In the genomic region with DNA sequence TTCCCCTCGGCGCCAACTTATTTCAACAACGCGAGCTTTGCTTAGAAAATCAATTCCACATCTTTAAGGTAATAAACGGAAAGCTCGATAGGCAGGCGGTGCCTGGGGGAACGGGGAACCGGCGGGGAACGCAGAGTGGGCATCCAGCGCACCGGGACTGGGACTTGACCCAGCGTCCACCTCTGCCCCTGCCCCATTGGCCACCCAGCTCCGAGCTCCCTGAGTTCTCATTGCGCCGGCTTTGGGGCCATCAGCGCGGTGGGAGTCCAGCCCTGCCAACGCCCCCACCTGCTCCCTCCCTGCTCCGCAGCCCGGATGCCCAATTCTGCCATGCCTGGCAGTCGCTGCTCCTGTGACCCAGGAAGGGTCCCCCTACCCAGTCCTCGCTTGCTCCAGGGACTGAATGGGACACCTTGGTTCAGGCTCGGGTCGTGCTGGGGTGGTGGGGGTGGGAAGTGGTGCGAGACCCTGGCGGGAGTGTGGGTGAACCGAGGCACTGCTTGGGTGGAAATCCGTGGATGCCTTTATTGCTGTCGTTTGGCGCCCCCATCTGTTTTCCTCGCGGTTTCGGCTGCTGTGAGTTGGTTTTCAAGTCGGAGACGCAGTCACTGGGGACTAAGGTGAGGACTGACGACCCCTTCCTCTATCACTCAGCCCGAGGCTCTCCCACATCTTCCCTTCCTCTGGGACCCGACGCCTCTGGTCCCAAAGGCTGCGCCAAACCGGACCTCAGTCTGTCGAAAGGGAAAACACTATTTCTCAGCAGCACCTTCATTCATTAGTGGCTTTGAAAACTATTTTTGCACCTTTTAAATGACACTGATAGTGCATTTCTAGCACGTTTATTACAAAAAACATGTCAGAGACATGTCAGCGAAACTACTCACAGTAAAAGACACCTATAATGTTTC, we compare ENCODE assay signal across 9 cellular contexts. TPM values are rescaled to one million over a fixed set of nuclear protein-coding genes. Genes with fewer than 3 reads are reported as not detected.
A peak's percentile ranks its signal among the peaks of the same experiment; 100 is the strongest.
DNase-seq lines count a peak whose midpoint lies in the region; ATAC-seq and TF ChIP-seq lines count a peak whose summit lies in the region.
"Had no signal": no experiment of that assay in that cellular context is flagged by ENCODE, and none has a peak within 500 bp of the region (broad histone marks: within the 10 kb centered on the region; RNA-seq: fewer than 3 reads in every experiment).

No MANE protein-coding gene starts in this region.

- TF ChIP-seq RAD21 in IMR-90 (IDR thresholded peaks at IDR 0.05; ENCODE audit: low read length): peak; percentile 71

- no peak overlapping the region for H3K4me2 ChIP-seq in IMR-90 (ENCODE audit: low read depth, low read length)

- H3K4me3 Mint-ChIP-seq in immature natural killer cell: no peak overlapping the region

- TF ChIP-seq CTCF in IMR-90 (conservative IDR thresholded peaks at IDR 0.05; ENCODE audit: low read depth, low read length) (peak; percentile 60), VCaP (conservative IDR thresholded peaks at IDR 0.05) (peak; percentile 79), upper lobe of right lung (IDR thresholded peaks at IDR 0.05) (no peak)

- no peaks in the 10 kb centered on the region for H3K36me3 ChIP-seq in IMR-90 (ENCODE audit: control insufficient read depth, insufficient read depth, low read length)
- H3K36me3 ChIP-seq in upper lobe of right lung: no peaks in the 10 kb centered on the region

- intact Hi-C loops in IMR-90 (cut with micrococcal nuclease) (loop anchor here (2.0 kb wide), 1 partner anchor 777 kb away; no protein-coding TSS in a partner anchor), left ventricle myocardium superior (cut with micrococcal nuclease) (loop anchor here (5.0 kb wide), 1 partner anchor 404 kb away; no protein-coding TSS in a partner anchor), upper lobe of right lung (cut with DNase I) (no loop called here)

- H3K36me3 Mint-ChIP-seq in immature natural killer cell: peaks cover 0 to 11% (median 6%) of the 10 kb centered on the region in 3 donors

- no peak overlapping the region for H3K4me3 ChIP-seq in IMR-90 (ENCODE audit: insufficient read depth, low read depth, low read length)
- no peak overlapping the region for H3K4me3 ChIP-seq in upper lobe of right lung

- peaks cover 13 to 22% of the 10 kb centered on the region in 2 donors for H3K4me1 Mint-ChIP-seq in immature natural killer cell

- in situ Hi-C loops in IMR-90 (cut with MboI; ENCODE audit: low sequenced_read_pairs): loop anchor here (25.0 kb wide), 2 partner anchors 1049 to 1349 kb away; no protein-coding TSS in a partner anchor

- dilution Hi-C loops in IMR-90 (cut with HindIII; ENCODE audit: low sequenced_read_pairs, unreplicated experiment): no loop called here

- H3K9ac ChIP-seq in IMR-90 (ENCODE audit: low read depth, low read length): no peak overlapping the region

- ATAC-seq in IMR-90 (ENCODE audit: low read depth) (0 out of 2 replicates have a peak, but pooled peaks have one; percentile 13), left ventricle myocardium superior (peak; percentile 53), upper lobe of right lung (no peak)

- H3K27me3 Mint-ChIP-seq in immature natural killer cell (ENCODE audit: low read depth in 3 of 3): peaks cover 69 to 96% (median 92%) of the 10 kb centered on the region in 3 donors

- no peak overlapping the region for H3K23ac ChIP-seq in IMR-90 (ENCODE audit: low read depth, low read length)

- H4K91ac ChIP-seq in IMR-90 (ENCODE audit: insufficient read depth, low read depth, low read length): no peak overlapping the region

- H3K18ac ChIP-seq in IMR-90 (ENCODE audit: low read depth, low read length): no peak overlapping the region

- H3K14ac ChIP-seq in IMR-90 (replicated peaks; ENCODE audit: low read depth, low read length): no peak overlapping the region

- no peak overlapping the region for H2BK20ac ChIP-seq in IMR-90 (ENCODE audit: low read depth, low read length)

- no peak overlapping the region for H2BK5ac ChIP-seq in IMR-90 (ENCODE audit: low read depth, low read length, poor library complexity, severe bottlenecking)

- 0% methylated on average over 8 of the region's 46 CpGs; no CpG with 5 or more reads in 1 of the 2 experiments for WGBS in IMR-90 (ENCODE audit: extremely low coverage in 2 of 2, insufficient read length in 1 of 2), 2 experiments

- 0 out of 2 replicates have a peak, but pooled peaks cover under 1% of the 10 kb centered on the region for H4K20me1 ChIP-seq in IMR-90 (ENCODE audit: insufficient read depth, low read length)

- no peak overlapping the region for H3K4ac ChIP-seq in IMR-90 (ENCODE audit: low read depth, low read length)

- H2AK9ac ChIP-seq in IMR-90 (replicated peaks; ENCODE audit: low read depth, low read length, poor library complexity): no peak overlapping the region

- TF ChIP-seq POLR2A in IMR-90 (IDR thresholded peaks at IDR 0.05; ENCODE audit: low read depth, low read length): no peak

- H3K9me3 Mint-ChIP-seq in immature natural killer cell: peaks cover 8 to 47% (median 15%) of the 10 kb centered on the region in 6 donors

- H3K27ac ChIP-seq in IMR-90 (ENCODE audit: insufficient read depth, low read length) (no peak overlapping the region), VCaP (peak overlapping the region; percentile 40; the same call in 1 of the 2 replicates), upper lobe of right lung (no peak overlapping the region)

- H4K8ac ChIP-seq in IMR-90 (ENCODE audit: low read depth in 2 of 2, low read length in 2 of 2): no peak overlapping the region

- H2AFZ ChIP-seq in IMR-90 (replicated peaks; ENCODE audit: low read length, poor library complexity): no peak overlapping the region

- H3K56ac ChIP-seq in IMR-90 (ENCODE audit: extremely low read depth, insufficient read depth, low read length): no peak overlapping the region

- peaks cover 89% of the 10 kb centered on the region for H3K27me3 ChIP-seq in IMR-90 (ENCODE audit: control insufficient read depth, insufficient read depth, low read length)
- H3K27me3 ChIP-seq in upper lobe of right lung: peaks cover 100% of the 10 kb centered on the region

- H3K4me1 ChIP-seq in IMR-90 (ENCODE audit: control insufficient read depth, insufficient read depth, low read length): no peaks in the 10 kb centered on the region
- peaks cover 10% of the 10 kb centered on the region for H3K4me1 ChIP-seq in upper lobe of right lung

- peak overlapping the region in 1 of 6 donors; percentile 57 for H3K27ac Mint-ChIP-seq in immature natural killer cell

- H3K79me1 ChIP-seq in IMR-90 (ENCODE audit: low read depth in 1 of 2, low read length in 2 of 2): no peaks in the 10 kb centered on the region

- BruUV-seq in IMR-90 (replicated peaks; lab: Mats Ljungman, UMichigan): no TSS peak

- POLR2A ChIA-PET in IMR-90 (lab: Charles Lee; ENCODE audit: unreplicated experiment) (no interaction called here), HEK293T (lab: Yijun Ruan, JAX) (no interaction called here)

- CTCF ChIA-PET in IMR-90 (lab: Yijun Ruan, JAX) (interaction anchor here (1.0 kb wide), 1 partner anchor 396 kb away, joined by 8 read pairs; no protein-coding TSS in a partner anchor), HEK293T (lab: Yijun Ruan, JAX) (interaction anchor here (1.0 kb wide), 2 partner anchors 8 to 11 kb away, joined by 3 to 5 read pairs; no protein-coding TSS in a partner anchor)

- peak; percentile 47 for DNase-seq in DMS53 treated with DMSO at 0.1 percent for 48 hours (lab: John Stamatoyannopoulos, UW; ENCODE audit: unreplicated experiment)
- peak; percentile 34 for DNase-seq in IMR-90
- no peak for DNase-seq in left ventricle myocardium superior
- DNase-seq in upper lobe of right lung: peak; percentile 58
- DNase-seq in immature natural killer cell: no peak
- no peak for DNase-seq in stimulated activated CD4-positive, alpha-beta T cell treated with anti-CD3 and anti-CD28 coated beads, Interleukin-4, amount 100 ng/mL, for 1 hour
- DNase-seq in HEK293T (ENCODE audit: extremely low spot score): no peak

- H2AK5ac ChIP-seq in IMR-90 (ENCODE audit: low read depth, low read length): no peak overlapping the region

- H2BK15ac ChIP-seq in IMR-90 (ENCODE audit: low read depth, low read length): no peak overlapping the region

- H4K5ac ChIP-seq in IMR-90 (ENCODE audit: low read depth, low read length): no peak overlapping the region

- H3K9me1 ChIP-seq in IMR-90 (ENCODE audit: insufficient read depth, low read length): no peaks in the 10 kb centered on the region

- no peak overlapping the region for H2BK120ac ChIP-seq in IMR-90 (ENCODE audit: low read depth, low read length)

- H3K9me3 ChIP-seq in IMR-90 (ENCODE audit: control insufficient read depth, insufficient read depth, low read length): peaks cover 19% of the 10 kb centered on the region
- no peaks in the 10 kb centered on the region for H3K9me3 ChIP-seq in upper lobe of right lung

TF ChIP-seq in HEK293T, 16 proteins besides CTCF, POLR2A, EP300 and RAD21 (continues in another document):
- TF ChIP-seq FOXK2 (IDR thresholded peaks at IDR 0.05): no peak
- no peak for TF ChIP-seq FOXA1 (IDR thresholded peaks at IDR 0.05)

RNA-seq across cellular contexts. Expression of a gene that starts 2.4 kb away (rescaled TPM):
- total RNA-seq in IMR-90 (2012; rRNA removed) (not detected in 2 replicates), left ventricle myocardium superior (not detected), upper lobe of right lung (not detected)
- polyA plus RNA-seq in IMR-90 (2012; rRNA removed) (not detected in 2 replicates), immature natural killer cell (not detected)
- polyA plus RNA-seq in IMR-90 (2012; cell fraction: cytosol; rRNA removed): not detected in 2 replicates
- not detected in 2 replicates for polyA plus RNA-seq in IMR-90 (2012; cell fraction: nucleus; rRNA removed; ENCODE audit: low replicate concordance)
- total RNA-seq: activated CD8-positive, alpha-beta memory T cell treated with anti-CD3 and anti-CD28 coated beads for 36 hours had no signal

RNA-seq across cellular contexts. Expression of a gene that starts 6.4 kb away (rescaled TPM):
- total RNA-seq in IMR-90 (2012; rRNA removed): not detected in 2 replicates
- not detected in 2 replicates for polyA plus RNA-seq in IMR-90 (2012; rRNA removed)
- polyA plus RNA-seq in IMR-90 (2012; cell fraction: cytosol; rRNA removed): not detected in 2 replicates
- polyA plus RNA-seq in IMR-90 (2012; cell fraction: nucleus; rRNA removed; ENCODE audit: low replicate concordance): not detected in 2 replicates
- total RNA-seq in left ventricle myocardium superior: not detected
- not detected for total RNA-seq in upper lobe of right lung
- not detected for polyA plus RNA-seq in immature natural killer cell
- total RNA-seq: activated CD8-positive, alpha-beta memory T cell treated with anti-CD3 and anti-CD28 coated beads for 36 hours had no signal

RNA-seq across cellular contexts. Expression of a gene that starts 13.5 kb away (rescaled TPM):
- total RNA-seq in IMR-90 (2012; rRNA removed) (not detected in 2 replicates), left ventricle myocardium superior (not detected), upper lobe of right lung (not detected)
- polyA plus RNA-seq in IMR-90 (2012; rRNA removed) (not detected in 2 replicates), immature natural killer cell (not detected)
- polyA plus RNA-seq in IMR-90 (2012; cell fraction: cytosol; rRNA removed): not detected in 2 replicates
- not detected in 2 replicates for polyA plus RNA-seq in IMR-90 (2012; cell fraction: nucleus; rRNA removed; ENCODE audit: low replicate concordance)
- total RNA-seq: activated CD8-positive, alpha-beta memory T cell treated with anti-CD3 and anti-CD28 coated beads for 36 hours had no signal

RNA-seq across cellular contexts. Expression of a gene that starts 21.0 kb away (rescaled TPM):
- not detected in 2 replicates for total RNA-seq in IMR-90 (2012; rRNA removed)
- polyA plus RNA-seq in IMR-90 (2012; rRNA removed): not detected in 2 replicates
- not detected in 2 replicates for polyA plus RNA-seq in IMR-90 (2012; cell fraction: cytosol; rRNA removed)
- not detected in 2 replicates for polyA plus RNA-seq in IMR-90 (2012; cell fraction: nucleus; rRNA removed; ENCODE audit: low replicate concordance)
- not detected for total RNA-seq in left ventricle myocardium superior
- total RNA-seq in upper lobe of right lung: not detected
- polyA plus RNA-seq in immature natural killer cell: not detected
- total RNA-seq: activated CD8-positive, alpha-beta memory T cell treated with anti-CD3 and anti-CD28 coated beads for 36 hours had no signal

RNA-seq across cellular contexts. Expression of a gene that starts 30.5 kb away (rescaled TPM):
- total RNA-seq in IMR-90 (2012; rRNA removed): not detected in 2 replicates
- polyA plus RNA-seq in IMR-90 (2012; rRNA removed): not detected in 2 replicates
- polyA plus RNA-seq in IMR-90 (2012; cell fraction: cytosol; rRNA removed): not detected in 2 replicates
- not detected in 2 replicates for polyA plus RNA-seq in IMR-90 (2012; cell fraction: nucleus; rRNA removed; ENCODE audit: low replicate concordance)
- total RNA-seq in left ventricle myocardium superior: not detected
- total RNA-seq in upper lobe of right lung: 0.55 TPM
- polyA plus RNA-seq in immature natural killer cell: not detected
- total RNA-seq: activated CD8-positive, alpha-beta memory T cell treated with anti-CD3 and anti-CD28 coated beads for 36 hours had no signal

Comparison
In these comparisons a context has a peak if more than half of its experiments do, and no peak if none do; other contexts are left out.
1. DNase-seq: peak in DMS53 treated with DMSO at 0.1 percent for 48 hours (single experiment), IMR-90 (single experiment) and upper lobe of right lung (single experiment); none in left ventricle myocardium superior (single experiment), immature natural killer cell (0 of 3), stimulated activated CD4-positive, alpha-beta T cell treated with anti-CD3 and anti-CD28 coated beads, Interleukin-4, amount 100 ng/mL, for 1 hour (single experiment) and HEK293T (single experiment).